In genomic region chr5:10409504-10409903, GRCh38 we compare ENCODE assay signal across 21 cellular contexts. TPM values are rescaled to one million over a fixed set of nuclear protein-coding genes. Genes with fewer than 3 reads are reported as not detected.
A peak's percentile ranks its signal among the peaks of the same experiment; 100 is the strongest.
DNase-seq lines count a peak whose midpoint lies in the region; ATAC-seq and TF ChIP-seq lines count a peak whose summit lies in the region.
"Had no signal": no experiment of that assay in that cellular context is flagged by ENCODE, and none has a peak within 500 bp of the region (broad histone marks: within the 10 kb centered on the region; RNA-seq: fewer than 3 reads in every experiment).

No MANE protein-coding gene starts in this region.

- H3K36me3 Mint-ChIP-seq in GM23338 (ENCODE audit: low read depth): peaks cover 75% of the 10 kb centered on the region
- H3K36me3 Mint-ChIP-seq in activated CD4-positive, alpha-beta memory T cell treated with anti-CD3 and anti-CD28 coated beads, Interleukin-2, amount 10 ng/mL, durations not matched to agents 7 days and 5 days (ENCODE audit: low read depth): peaks cover 67% of the 10 kb centered on the region
- H3K36me3 Mint-ChIP-seq in natural killer cell treated with Interleukin-12 subunit alpha and Interleukin-12 subunit beta and Interleukin-15 and Interleukin-18, amount 100 ng/mL, for 72 hours: peaks cover 22% of the 10 kb centered on the region

- intact Hi-C loops in left ventricle myocardium inferior (cut with micrococcal nuclease): no loop called here

- H3K9me2 ChIP-seq in GM23338 (ENCODE audit: insufficient read depth): no peaks in the 10 kb centered on the region

- no peaks in the 10 kb centered on the region for H3K27me3 ChIP-seq in GM23338 (ENCODE audit: insufficient read depth)
- H3K27me3 ChIP-seq in left ventricle myocardium inferior (ENCODE audit: low read depth): no peaks in the 10 kb centered on the region
- H3K27me3 ChIP-seq: BLaER1 treated with 17β-estradiol and CSF1 and Interleukin-3, amounts not matched to agents 10 nM and 100 nM; cardiac muscle cell; gastrocnemius medialis had no signal

- H2AFZ ChIP-seq in GM23338: no peak overlapping the region

- H3K4me1 ChIP-seq in GM23338 (ENCODE audit: insufficient read depth) (no peaks in the 10 kb centered on the region), left ventricle myocardium inferior (peaks cover 11% of the 10 kb centered on the region)
- H3K4me1 ChIP-seq: gastrocnemius medialis, psoas muscle had no signal

- no peak overlapping the region for H3K4me3 Mint-ChIP-seq in GM23338
- H3K4me3 Mint-ChIP-seq in activated CD4-positive, alpha-beta memory T cell treated with anti-CD3 and anti-CD28 coated beads, Interleukin-2, amount 10 ng/mL, durations not matched to agents 7 days and 5 days: no peak overlapping the region
- H3K4me3 Mint-ChIP-seq in natural killer cell treated with Interleukin-12 subunit alpha and Interleukin-12 subunit beta and Interleukin-15 and Interleukin-18, amount 100 ng/mL, for 72 hours: no peak overlapping the region
- H3K4me3 Mint-ChIP-seq: neural crest cell had no signal

- no peaks in the 10 kb centered on the region for H3K9me3 ChIP-seq in left ventricle myocardium inferior (replicated peaks)
- H3K9me3 ChIP-seq: BLaER1 treated with 17β-estradiol and CSF1 and Interleukin-3, amounts not matched to agents 10 nM and 100 nM; gastrocnemius medialis; psoas muscle had no signal

- no peaks in the 10 kb centered on the region for H3K79me2 ChIP-seq in GM23338 (replicated peaks; ENCODE audit: insufficient read depth)

- DNase-seq in SIG-M5 treated with dmso at 0.1 percent for 504 hours (lab: John Stamatoyannopoulos, UW; ENCODE audit: unreplicated experiment) (peak; percentile 16), SIG-M5 (lab: John Stamatoyannopoulos, UW) (no peak), GM23338 (ENCODE audit: low spot score) (no peak), left ventricle myocardium inferior (no peak)
- no peak for DNase-seq in activated CD4-positive, alpha-beta memory T cell treated with anti-CD3 and anti-CD28 coated beads, Interleukin-2, amount 10 ng/mL, durations not matched to agents 7 days and 5 days
- no peak for DNase-seq in natural killer cell treated with Interleukin-12 subunit alpha and Interleukin-12 subunit beta and Interleukin-15 and Interleukin-18, amount 100 ng/mL, for 72 hours (ENCODE audit: low spot score)
- no peak for DNase-seq in stimulated activated CD4-positive, alpha-beta T cell treated with anti-CD3 and anti-CD28 coated beads, Interleukin-4, amount 100 ng/mL, for 1 hour
- DNase-seq: activated CD4-positive, CD25-positive, alpha-beta regulatory T cell treated with anti-CD3 and anti-CD28 coated beads, Interleukin-2, amount 50 U/mL, for 72 hours; DMS153; gastrocnemius medialis; mesendoderm; MM.1S; NCI-H1930; NCI-H446 treated with DMSO at 0.1 percent for 48 hours; psoas muscle; stimulated activated CD4-positive, alpha-beta T cell treated with anti-CD3 and anti-CD28 coated beads, Interleukin-4, amount 100 ng/mL, for 4 hours had no signal

- CTCF ChIA-PET in activated CD4-positive, alpha-beta memory T cell treated with anti-CD3 and anti-CD28 coated beads, Interleukin-2, amount 10 ng/mL, durations not matched to agents 7 days and 5 days (lab: Charles Lee): no interaction called here

- no peak for ATAC-seq in GM23338
- no peak for ATAC-seq in natural killer cell treated with Interleukin-12 subunit alpha and Interleukin-12 subunit beta and Interleukin-15 and Interleukin-18, amount 100 ng/mL, for 72 hours
- no peak for ATAC-seq in GM18909 (IDR thresholded peaks at IDR 0.05; ENCODE audit: poor library complexity, unreplicated experiment)
- ATAC-seq: gastrocnemius medialis, psoas muscle had no signal

- H3K9me3 Mint-ChIP-seq in GM23338: peaks cover 4% of the 10 kb centered on the region; the same call in 1 of the 3 replicates
- no peaks in the 10 kb centered on the region for H3K9me3 Mint-ChIP-seq in activated CD4-positive, alpha-beta memory T cell treated with anti-CD3 and anti-CD28 coated beads, Interleukin-2, amount 10 ng/mL, durations not matched to agents 7 days and 5 days
- H3K9me3 Mint-ChIP-seq in natural killer cell treated with Interleukin-12 subunit alpha and Interleukin-12 subunit beta and Interleukin-15 and Interleukin-18, amount 100 ng/mL, for 72 hours: no peaks in the 10 kb centered on the region
- H3K9me3 Mint-ChIP-seq: neural crest cell had no signal

- TF ChIP-seq CTCF in GM23338 (conservative IDR thresholded peaks at IDR 0.05; ENCODE audit: low read depth in 2 of 2) (no peak), left ventricle myocardium inferior (IDR thresholded peaks at IDR 0.05; ENCODE audit: borderline replicate concordance) (no peak)

- H3K36me3 ChIP-seq in GM23338 (ENCODE audit: insufficient read depth) (peaks cover 52% of the 10 kb centered on the region), left ventricle myocardium inferior (peaks cover 100% of the 10 kb centered on the region)

- no peaks in the 10 kb centered on the region for H3K27me3 Mint-ChIP-seq in GM23338 (ENCODE audit: insufficient read depth, low read depth, poor library complexity)
- H3K27me3 Mint-ChIP-seq in activated CD4-positive, alpha-beta memory T cell treated with anti-CD3 and anti-CD28 coated beads, Interleukin-2, amount 10 ng/mL, durations not matched to agents 7 days and 5 days: no peaks in the 10 kb centered on the region
- H3K27me3 Mint-ChIP-seq in natural killer cell treated with Interleukin-12 subunit alpha and Interleukin-12 subunit beta and Interleukin-15 and Interleukin-18, amount 100 ng/mL, for 72 hours: no peaks in the 10 kb centered on the region

- H3K4me2 ChIP-seq in GM23338: no peak overlapping the region
- H3K4me2 ChIP-seq: BLaER1 treated with 17β-estradiol and CSF1 and Interleukin-3, amounts not matched to agents 10 nM and 100 nM; smooth muscle cell had no signal

- H3K4me3 ChIP-seq in GM23338 (no peak overlapping the region), left ventricle myocardium inferior (no peak overlapping the region)
- H3K4me3 ChIP-seq: BLaER1 treated with 17β-estradiol and CSF1 and Interleukin-3, amounts not matched to agents 10 nM and 100 nM; cardiac muscle cell; gastrocnemius medialis; psoas muscle; smooth muscle cell had no signal

- POLR2A ChIA-PET in activated CD4-positive, alpha-beta memory T cell treated with anti-CD3 and anti-CD28 coated beads, Interleukin-2, amount 10 ng/mL, durations not matched to agents 7 days and 5 days (lab: Charles Lee): no interaction called here

- no peaks in the 10 kb centered on the region for H3F3A ChIP-seq in GM23338 (replicated peaks; ENCODE audit: low read depth)

- peaks cover 4% of the 10 kb centered on the region; the same call in 1 of the 2 replicates for H4K20me1 ChIP-seq in GM23338 (replicated peaks; ENCODE audit: insufficient read depth)

- H3K27ac ChIP-seq in GM23338 (ENCODE audit: low read depth) (no peak overlapping the region), left ventricle myocardium inferior (replicated peaks) (no peak overlapping the region)
- H3K27ac ChIP-seq: BLaER1 treated with 17β-estradiol and CSF1 and Interleukin-3, amounts not matched to agents 10 nM and 100 nM; psoas muscle had no signal

- 0 out of 2 replicates have a peak overlapping the region, but pooled peaks have one; percentile 0 for H3K27ac Mint-ChIP-seq in GM23338
- H3K27ac Mint-ChIP-seq in activated CD4-positive, alpha-beta memory T cell treated with anti-CD3 and anti-CD28 coated beads, Interleukin-2, amount 10 ng/mL, durations not matched to agents 7 days and 5 days: peak overlapping the region; percentile 24
- peak overlapping the region; percentile 15 to 23 for H3K27ac Mint-ChIP-seq in natural killer cell treated with Interleukin-12 subunit alpha and Interleukin-12 subunit beta and Interleukin-15 and Interleukin-18, amount 100 ng/mL, for 72 hours

- H3K4me1 Mint-ChIP-seq in GM23338: no peaks in the 10 kb centered on the region
- H3K4me1 Mint-ChIP-seq in activated CD4-positive, alpha-beta memory T cell treated with anti-CD3 and anti-CD28 coated beads, Interleukin-2, amount 10 ng/mL, durations not matched to agents 7 days and 5 days: peaks cover 9% of the 10 kb centered on the region
- peaks cover 10 to 11% of the 10 kb centered on the region in 2 donors for H3K4me1 Mint-ChIP-seq in natural killer cell treated with Interleukin-12 subunit alpha and Interleukin-12 subunit beta and Interleukin-15 and Interleukin-18, amount 100 ng/mL, for 72 hours (ENCODE audit: low read depth in 2 of 2)

TF ChIP-seq in GM23338, 12 proteins besides CTCF, POLR2A, EP300 and RAD21:
- TF ChIP-seq ZNF114 (CRISPR knock-in tag; IDR thresholded peaks at IDR 0.05) (no peak), STAT1 (IDR thresholded peaks at IDR 0.05; ENCODE audit: unreplicated experiment) (no peak), NANOG (IDR thresholded peaks at IDR 0.05; ENCODE audit: borderline replicate concordance) (no peak)
TF ChIP-seq in GM23338: peak in this region for 0.

RNA-seq across cellular contexts. Expression of gene ROPN1L, which starts 32.2 kb away (rescaled TPM):
- total RNA-seq in GM23338 (2014; rRNA removed; shearing (Covaris generic)): 1.0 TPM in 1 of 2 replicates, not detected in the other
- polyA plus RNA-seq in GM23338 (2016; fragmentation: Nextera tagmentation; extraction: Ambion mirVana): 0.57 TPM in 1 of 2 replicates, not detected in the other
- 1 to 10 TPM; 5.5 to 7.5 TPM for total RNA-seq in activated CD4-positive, alpha-beta memory T cell treated with anti-CD3 and anti-CD28 coated beads, Interleukin-2, amount 10 ng/mL, durations not matched to agents 7 days and 5 days
- 1 to 10 TPM in 1 of 2 donors, under 1 TPM in 1; 0.57 to 2.6 TPM for total RNA-seq in natural killer cell treated with Interleukin-12 subunit alpha and Interleukin-12 subunit beta and Interleukin-15 and Interleukin-18, amount 100 ng/mL, for 72 hours
- 0.38 TPM for total RNA-seq in left ventricle myocardium inferior
- polyA plus RNA-seq: smooth muscle cell had no signal

RNA-seq across cellular contexts. Expression of gene MARCHF6, which starts 56.0 kb away (rescaled TPM):
- 72.7 and 77.5 TPM in 2 replicates for total RNA-seq in GM23338 (2014; rRNA removed; shearing (Covaris generic))
- 50.9 and 70.8 TPM in 2 replicates for polyA plus RNA-seq in GM23338 (2016; fragmentation: Nextera tagmentation; extraction: Ambion mirVana)
- 100 to 1,000 TPM; 101 to 109 TPM for total RNA-seq in activated CD4-positive, alpha-beta memory T cell treated with anti-CD3 and anti-CD28 coated beads, Interleukin-2, amount 10 ng/mL, durations not matched to agents 7 days and 5 days
- total RNA-seq in natural killer cell treated with Interleukin-12 subunit alpha and Interleukin-12 subunit beta and Interleukin-15 and Interleukin-18, amount 100 ng/mL, for 72 hours: 100 to 1,000 TPM; 114 to 120 TPM
- 162 TPM for total RNA-seq in left ventricle myocardium inferior
